In genomic region chr2:169119816-169120215, GRCh38 we compare ENCODE assay signal across 24 cellular contexts. TPM values are rescaled to one million over a fixed set of nuclear protein-coding genes. Genes with fewer than 3 reads are reported as not detected.
"Had no signal": no experiment of that assay in that cellular context is flagged by ENCODE, and none has a peak within 500 bp of the region (broad histone marks: within the 10 kb centered on the region; RNA-seq: fewer than 3 reads in every experiment).

No MANE protein-coding gene starts in this region.

- H3K4me1 ChIP-seq: gastrocnemius medialis, prostate gland, spleen, transverse colon, vagina had no signal

- DNase-seq: dermis blood vessel endothelial cell; effector memory CD4-positive, alpha-beta T cell; foreskin fibroblast; gastrocnemius medialis; head of caudate nucleus; right cardiac atrium; spleen; stimulated activated CD4-positive, alpha-beta T cell treated with anti-CD3 and anti-CD28 coated beads, Interleukin-4, amount 100 ng/mL, for 4 hours; stimulated activated naive CD8-positive, alpha-beta T cell treated with anti-CD3 and anti-CD28 coated beads, Interleukin-15, Interleukin-2, amounts not matched to agents 100 U/mL and 50 U/mL, for 24 hours; transverse colon had no signal

- H3K27ac ChIP-seq: coronary artery, esophagus muscularis mucosa, gastrocnemius medialis, prostate gland, spleen, thoracic aorta, transverse colon, vagina had no signal

- H3K36me3 ChIP-seq: esophagus muscularis mucosa, gastrocnemius medialis, prostate gland, spleen, thoracic aorta, transverse colon, vagina had no signal

- H3K4me3 Mint-ChIP-seq: memory B cell; natural killer cell treated with Interleukin-12 subunit alpha and Interleukin-12 subunit beta and Interleukin-15 and Interleukin-18, amount 100 ng/mL, for 72 hours; neural crest cell; stimulated activated memory B cell treated with anti-CD40 and anti-IgM and Interleukin-4, amounts not matched to agents 10 μg/mL and 1 μg/mL and 100 μg/mL, for 72 hours had no signal

- H3K4me3 ChIP-seq: coronary artery, esophagus muscularis mucosa, gastrocnemius medialis, lung, prostate gland, skin epidermis, spleen, thoracic aorta, transverse colon, vagina had no signal

- H3K9me3 ChIP-seq: esophagus muscularis mucosa, gastrocnemius medialis, prostate gland, spleen, thoracic aorta, transverse colon, vagina had no signal

- H3K27ac Mint-ChIP-seq: memory B cell; natural killer cell treated with Interleukin-12 subunit alpha and Interleukin-12 subunit beta and Interleukin-15 and Interleukin-18, amount 100 ng/mL, for 72 hours; stimulated activated memory B cell treated with anti-CD40 and anti-IgM and Interleukin-4, amounts not matched to agents 10 μg/mL and 1 μg/mL and 100 μg/mL, for 72 hours had no signal

- FAIRE-seq: endothelial cell of umbilical vein had no signal

- H3K9me3 Mint-ChIP-seq: natural killer cell treated with Interleukin-12 subunit alpha and Interleukin-12 subunit beta and Interleukin-15 and Interleukin-18, amount 100 ng/mL, for 72 hours; stimulated activated memory B cell treated with anti-CD40 and anti-IgM and Interleukin-4, amounts not matched to agents 10 μg/mL and 1 μg/mL and 100 μg/mL, for 72 hours had no signal

- ATAC-seq: gastrocnemius medialis; natural killer cell treated with Interleukin-12 subunit alpha and Interleukin-12 subunit beta and Interleukin-15 and Interleukin-18, amount 100 ng/mL, for 72 hours; right cardiac atrium; stimulated activated memory B cell treated with anti-CD40 and anti-IgM and Interleukin-4, amounts not matched to agents 10 μg/mL and 1 μg/mL and 100 μg/mL, for 72 hours; stimulated activated naive CD8-positive, alpha-beta T cell treated with anti-CD3 and anti-CD28 coated beads, Interleukin-15, Interleukin-2, amounts not matched to agents 100 U/mL and 50 U/mL, for 24 hours had no signal

- H3K4me1 Mint-ChIP-seq: memory B cell; neural crest cell; stimulated activated memory B cell treated with anti-CD40 and anti-IgM and Interleukin-4, amounts not matched to agents 10 μg/mL and 1 μg/mL and 100 μg/mL, for 72 hours had no signal

- H3K27me3 ChIP-seq: spleen, vagina had no signal

- H3K36me3 Mint-ChIP-seq: memory B cell; natural killer cell treated with Interleukin-12 subunit alpha and Interleukin-12 subunit beta and Interleukin-15 and Interleukin-18, amount 100 ng/mL, for 72 hours; stimulated activated memory B cell treated with anti-CD40 and anti-IgM and Interleukin-4, amounts not matched to agents 10 μg/mL and 1 μg/mL and 100 μg/mL, for 72 hours had no signal

RNA-seq across cellular contexts. Expression of gene DHRS9, which starts 50.5 kb away (rescaled TPM):
- total RNA-seq: dermis blood vessel endothelial cell; endothelial cell of umbilical vein; fibroblast of lung; natural killer cell treated with Interleukin-12 subunit alpha and Interleukin-12 subunit beta and Interleukin-15 and Interleukin-18, amount 100 ng/mL, for 72 hours; neural crest cell; osteoblast; vagina had no signal
- polyA plus RNA-seq: fibroblast of lung had no signal
